In genomic region chr7:44176486-44176885, GRCh38 we compare ENCODE assay signal across 21 cellular contexts. TPM values are rescaled to one million over a fixed set of nuclear protein-coding genes. Genes with fewer than 3 reads are reported as not detected.
"Had no signal": no experiment of that assay in that cellular context is flagged by ENCODE, and none has a peak within 500 bp of the region (broad histone marks: within the 10 kb centered on the region; RNA-seq: fewer than 3 reads in every experiment).

No MANE protein-coding gene starts in this region.

- H3K27ac ChIP-seq: coronary artery, hepatocyte, psoas muscle, right lobe of liver, suprapubic skin, thyroid gland, upper lobe of left lung, vagina had no signal

- H3K27me3 ChIP-seq: hepatocyte, right lobe of liver, suprapubic skin, thyroid gland, upper lobe of left lung, vagina had no signal

- H3K4me2 ChIP-seq: hepatocyte had no signal

- H3K9me3 ChIP-seq: psoas muscle, right lobe of liver, suprapubic skin, thyroid gland, upper lobe of left lung, vagina had no signal

- H2AFZ ChIP-seq: hepatocyte had no signal

- H3K27ac Mint-ChIP-seq: nephron progenitor cell; stimulated activated effector memory CD8-positive, alpha-beta T cell treated with anti-CD3 and anti-CD28 coated beads, Interleukin-12 subunit alpha, Interleukin-12 subunit beta, amount 100 ng/mL, for 72 hours had no signal

- H3K4me1 Mint-ChIP-seq: stimulated activated effector memory CD8-positive, alpha-beta T cell treated with anti-CD3 and anti-CD28 coated beads, Interleukin-12 subunit alpha, Interleukin-12 subunit beta, amount 100 ng/mL, for 72 hours had no signal

- DNase-seq: effector CD4-positive, alpha-beta T cell; foreskin melanocyte; kidney glomerular epithelial cell; midbrain; nephron progenitor cell; psoas muscle; retina; stimulated activated CD4-positive, alpha-beta T cell treated with anti-CD3 and anti-CD28 coated beads, Interleukin-4, amount 100 ng/mL, for 1 hour; stimulated activated CD8-positive, alpha-beta memory T cell treated with anti-CD3 and anti-CD28 coated beads, Interleukin-4, amount 100 ng/mL, for 48 hours; stimulated activated naive CD8-positive, alpha-beta T cell treated with anti-CD3 and anti-CD28 coated beads, Interleukin-15, Interleukin-2, amounts not matched to agents 100 U/mL and 50 U/mL, for 24 hours; thyroid gland; upper lobe of left lung had no signal

- H3K36me3 Mint-ChIP-seq: stimulated activated effector memory CD8-positive, alpha-beta T cell treated with anti-CD3 and anti-CD28 coated beads, Interleukin-12 subunit alpha, Interleukin-12 subunit beta, amount 100 ng/mL, for 72 hours had no signal

- H3K4me3 Mint-ChIP-seq: nephron progenitor cell; stimulated activated effector memory CD8-positive, alpha-beta T cell treated with anti-CD3 and anti-CD28 coated beads, Interleukin-12 subunit alpha, Interleukin-12 subunit beta, amount 100 ng/mL, for 72 hours had no signal

- H3K4me1 ChIP-seq: psoas muscle, right lobe of liver, suprapubic skin, thyroid gland, upper lobe of left lung, vagina had no signal

- H3K79me2 ChIP-seq: hepatocyte had no signal

RNA-seq across cellular contexts. Expression of gene GCK, which starts 12.8 kb away (rescaled TPM):
- total RNA-seq: psoas muscle had no signal

RNA-seq across cellular contexts. Expression of gene MYL7, which starts 35.4 kb away (rescaled TPM):
- total RNA-seq: dermis microvascular lymphatic vessel endothelial cell, lower leg skin, omental fat pad, suprapubic skin, thyroid gland, upper lobe of left lung, vagina had no signal
